16 cellular contexts compared by ENCODE assay signal in genomic region chr20:13199279-13199678, GRCh38.
"Had no signal": no experiment of that assay in that cellular context is flagged by ENCODE, and none has a peak within 500 bp of the region (broad histone marks: within the 10 kb centered on the region; RNA-seq: fewer than 3 reads in every experiment).

No MANE protein-coding gene starts in this region.

- H3K9me3 ChIP-seq: left ventricle myocardium inferior, ovary, sigmoid colon, spleen, suprapubic skin had no signal

- H3K4me1 ChIP-seq: left ventricle myocardium inferior, sigmoid colon, spleen, suprapubic skin had no signal

- ATAC-seq: activated CD4-positive, alpha-beta T cell treated with anti-CD3 and anti-CD28 coated beads for 36 hours; activated naive CD4-positive, alpha-beta T cell treated with anti-CD3 and anti-CD28 coated beads, Interleukin-2, amount 50 U/mL, for 72 hours; activated T-cell treated with anti-CD3 and anti-CD28 coated beads, Interleukin-2, amount 50 U/mL, for 4 hours had no signal

- DNase-seq: activated CD4-positive, alpha-beta memory T cell treated with anti-CD3 and anti-CD28 coated beads, Interleukin-2, amount 10 ng/mL, durations not matched to agents 7 days and 5 days; activated CD4-positive, alpha-beta T cell treated with anti-CD3 and anti-CD28 coated beads for 36 hours; activated gamma-delta T cell; activated T-cell treated with anti-CD3 and anti-CD28 coated beads, Interleukin-2, amount 50 U/mL, for 4 hours; dorsolateral prefrontal cortex; kidney; left ventricle myocardium inferior; naive B cell; ovary; sigmoid colon; spleen; trophoblast cell; WERI-Rb-1 had no signal

- H3K4me3 ChIP-seq: cardiac muscle cell, dorsolateral prefrontal cortex, left ventricle myocardium inferior, ovary, sigmoid colon, spleen, suprapubic skin had no signal

- H3K27ac ChIP-seq: cardiac muscle cell, dorsolateral prefrontal cortex, left ventricle myocardium inferior, ovary, sigmoid colon, spleen, suprapubic skin, WERI-Rb-1 had no signal

- FAIRE-seq: kidney had no signal
